In genomic region chr7:149701495-149702240, GRCh38 we compare ENCODE assay signal across 26 cellular contexts.
"Had no signal": no experiment of that assay in that cellular context is flagged by ENCODE, and none has a peak within 500 bp of the region (broad histone marks: within the 10 kb centered on the region; RNA-seq: fewer than 3 reads in every experiment).

No MANE protein-coding gene starts in this region.

- DNase-seq: heart left ventricle; hypothalamus; immature natural killer cell; kidney; left colon; lower lobe of right lung; mesendoderm; naive B cell; natural killer cell; nephron progenitor cell; posterior cingulate gyrus; retina; right cardiac atrium; stimulated activated CD4-positive, alpha-beta T cell treated with anti-CD3 and anti-CD28 coated beads, Interleukin-4, amount 100 ng/mL, for 24 hours; stimulated activated naive CD4-positive, alpha-beta T cell treated with Interleukin-2 at 50 U/mL for 16 hours; stimulated activated naive CD8-positive, alpha-beta T cell treated with anti-CD3 and anti-CD28 coated beads, Interleukin-15, amount 100 ng/mL, for 72 hours; substantia nigra; upper lobe of right lung had no signal

- H3K4me3 ChIP-seq: heart left ventricle, left lung, lower lobe of right lung, neural progenitor cell, pancreas, prostate gland, skin epidermis, tibial nerve, upper lobe of right lung had no signal

- ATAC-seq: left colon; left lung; natural killer cell; pancreas; sciatic nerve; stimulated activated memory B cell treated with anti-CD40 and anti-IgM and Interleukin-4, amounts not matched to agents 10 μg/mL and 1 μg/mL and 100 μg/mL, for 72 hours; stimulated activated naive CD8-positive, alpha-beta T cell treated with anti-CD3 and anti-CD28 coated beads, Interleukin-15, amount 100 ng/mL, for 72 hours had no signal

- H3K27me3 ChIP-seq: heart left ventricle, left lung, neural progenitor cell, pancreas, tibial nerve, upper lobe of right lung had no signal

- H2AFZ ChIP-seq: neural progenitor cell had no signal

- H3K4me2 ChIP-seq: neural progenitor cell had no signal

- H3K36me3 ChIP-seq: heart left ventricle, left lung, lower lobe of right lung, neural progenitor cell, pancreas, prostate gland, tibial nerve, upper lobe of right lung had no signal

- H3K9me3 ChIP-seq: pancreas, prostate gland, upper lobe of right lung had no signal

- H3K4me1 ChIP-seq: heart left ventricle, left lung, lower lobe of right lung, neural progenitor cell, pancreas, prostate gland, tibial nerve, upper lobe of right lung had no signal

- H3K27ac ChIP-seq: heart left ventricle, left lung, lower lobe of right lung, neural progenitor cell, pancreas, prostate gland, skin epidermis, tibial nerve, upper lobe of right lung had no signal
